ENCODE assay signal across 1 cellular context in the genomic region with DNA sequence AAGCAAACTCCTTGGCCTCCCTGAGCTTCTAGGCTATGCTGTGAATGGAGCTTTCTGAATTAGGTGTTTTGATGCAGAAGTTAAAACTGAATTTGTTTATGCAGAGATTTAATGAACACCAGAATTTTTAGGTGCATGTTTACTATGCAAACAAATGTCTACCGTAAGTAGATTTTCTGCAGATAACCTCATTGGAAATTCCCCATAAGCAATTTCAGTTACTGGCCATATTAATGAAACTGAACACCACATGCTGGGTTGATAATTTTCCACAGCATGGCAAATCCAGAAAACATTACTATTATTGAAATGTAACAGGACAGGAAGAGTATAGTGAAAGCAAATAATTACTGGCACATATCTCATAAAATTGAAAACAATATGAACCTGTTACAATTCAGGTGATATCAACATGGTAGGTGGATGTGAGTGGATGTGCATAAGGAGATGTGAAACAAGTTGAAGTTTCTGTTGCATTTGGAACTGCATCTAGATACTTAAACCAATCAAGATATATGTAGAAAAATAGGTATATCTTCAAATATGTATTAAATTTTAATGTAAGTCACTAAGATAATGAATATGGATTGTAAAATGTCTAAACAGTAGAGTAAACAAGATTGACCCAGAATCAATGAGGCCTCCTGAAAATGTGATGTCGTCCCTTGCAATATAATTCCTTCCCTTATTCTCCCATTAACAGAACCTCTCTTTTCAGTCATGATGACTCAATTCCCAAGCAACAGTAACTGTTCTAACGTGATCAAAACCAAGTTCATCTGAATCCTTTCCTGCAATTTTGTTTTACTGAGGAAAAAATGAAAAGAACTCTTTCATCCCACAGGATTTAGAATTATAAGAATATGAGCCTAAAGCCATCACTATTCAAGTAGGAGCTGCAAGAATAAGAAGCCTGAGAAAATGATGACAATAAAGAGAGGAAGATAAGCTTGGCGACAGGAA.
TF ChIP-seq lines count a peak whose summit lies in the region.

No MANE protein-coding gene starts in this region.

TF ChIP-seq in WTC11, 78 proteins besides CTCF, POLR2A, EP300 and RAD21 (continued from another document):
- TF ChIP-seq, protein P1, sequence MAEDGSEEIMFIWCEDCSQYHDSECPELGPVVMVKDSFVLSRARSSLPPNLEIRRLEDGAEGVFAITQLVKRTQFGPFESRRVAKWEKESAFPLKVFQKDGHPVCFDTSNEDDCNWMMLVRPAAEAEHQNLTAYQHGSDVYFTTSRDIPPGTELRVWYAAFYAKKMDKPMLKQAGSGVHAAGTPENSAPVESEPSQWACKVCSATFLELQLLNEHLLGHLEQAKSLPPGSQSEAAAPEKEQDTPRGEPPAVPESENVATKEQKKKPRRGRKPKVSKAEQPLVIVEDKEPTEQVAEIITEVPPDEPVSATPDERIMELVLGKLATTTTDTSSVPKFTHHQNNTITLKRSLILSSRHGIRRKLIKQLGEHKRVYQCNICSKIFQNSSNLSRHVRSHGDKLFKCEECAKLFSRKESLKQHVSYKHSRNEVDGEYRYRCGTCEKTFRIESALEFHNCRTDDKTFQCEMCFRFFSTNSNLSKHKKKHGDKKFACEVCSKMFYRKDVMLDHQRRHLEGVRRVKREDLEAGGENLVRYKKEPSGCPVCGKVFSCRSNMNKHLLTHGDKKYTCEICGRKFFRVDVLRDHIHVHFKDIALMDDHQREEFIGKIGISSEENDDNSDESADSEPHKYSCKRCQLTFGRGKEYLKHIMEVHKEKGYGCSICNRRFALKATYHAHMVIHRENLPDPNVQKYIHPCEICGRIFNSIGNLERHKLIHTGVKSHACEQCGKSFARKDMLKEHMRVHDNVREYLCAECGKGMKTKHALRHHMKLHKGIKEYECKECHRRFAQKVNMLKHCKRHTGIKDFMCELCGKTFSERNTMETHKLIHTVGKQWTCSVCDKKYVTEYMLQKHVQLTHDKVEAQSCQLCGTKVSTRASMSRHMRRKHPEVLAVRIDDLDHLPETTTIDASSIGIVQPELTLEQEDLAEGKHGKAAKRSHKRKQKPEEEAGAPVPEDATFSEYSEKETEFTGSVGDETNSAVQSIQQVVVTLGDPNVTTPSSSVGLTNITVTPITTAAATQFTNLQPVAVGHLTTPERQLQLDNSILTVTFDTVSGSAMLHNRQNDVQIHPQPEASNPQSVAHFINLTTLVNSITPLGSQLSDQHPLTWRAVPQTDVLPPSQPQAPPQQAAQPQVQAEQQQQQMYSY (CRISPR knock-in tag; IDR thresholded peaks at IDR 0.05) = no peak
